Comparison of ENCODE assay signal across 25 cellular contexts in the genomic region with DNA sequence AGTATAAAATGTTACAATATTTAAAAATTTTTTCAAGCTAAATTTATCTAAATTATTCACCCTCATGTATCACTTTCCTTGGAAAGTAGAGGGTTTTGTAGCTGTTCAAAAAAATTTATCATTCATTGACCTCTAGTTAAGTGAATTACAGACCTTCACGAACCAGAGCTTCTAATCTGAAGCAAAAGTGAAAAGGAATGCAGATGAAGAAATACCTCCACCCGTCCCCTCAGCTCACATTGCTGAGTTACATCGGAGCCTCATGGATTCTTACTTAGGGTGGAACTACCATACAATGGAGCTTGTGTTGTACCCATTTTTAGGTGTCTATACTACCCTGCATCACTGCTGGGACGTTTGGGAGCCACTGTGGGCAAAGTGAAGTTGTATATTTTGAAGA.
"Had no signal": no experiment of that assay in that cellular context is flagged by ENCODE, and none has a peak within 500 bp of the region (broad histone marks: within the 10 kb centered on the region; RNA-seq: fewer than 3 reads in every experiment).

No MANE protein-coding gene starts in this region.

- H3K4me3 ChIP-seq: left ventricle myocardium inferior, lung, mucosa of descending colon, pancreas, prostate gland, sigmoid colon, tibial nerve, uterus had no signal

- DNase-seq: hippocampal formation; left colon; left ventricle myocardium inferior; midbrain; mucosa of descending colon; naive thymus-derived CD4-positive, alpha-beta T cell; nucleus accumbens; pancreas; posterior cingulate gyrus; retina; right cardiac atrium; sigmoid colon; small intestine; spleen; stimulated activated CD4-positive, alpha-beta T cell treated with anti-CD3 and anti-CD28 coated beads, Interleukin-4, amount 100 ng/mL, for 24 hours; stimulated activated naive CD4-positive, alpha-beta T cell treated with Interleukin-2 at 50 U/mL for 16 hours; stimulated activated naive CD8-positive, alpha-beta T cell treated with anti-CD3 and anti-CD28 coated beads, Interleukin-15, amount 100 ng/mL, for 72 hours; substantia nigra; uterus had no signal

- FAIRE-seq: keratinocyte, pancreas, small intestine had no signal

- H3K27me3 ChIP-seq: pancreas, sigmoid colon, spleen, tibial nerve, uterus had no signal

- H3K36me3 ChIP-seq: left ventricle myocardium inferior, pancreas, prostate gland, sigmoid colon, tibial nerve, uterus had no signal

- H3K9me3 ChIP-seq: mucosa of descending colon, pancreas, prostate gland, sigmoid colon, spleen, tibial nerve, uterus had no signal

- ATAC-seq: left colon; mucosa of descending colon; naive thymus-derived CD4-positive, alpha-beta T cell; natural killer cell treated with Interleukin-12 subunit alpha and Interleukin-12 subunit beta and Interleukin-15 and Interleukin-18, amount 100 ng/mL, for 72 hours; pancreas; right cardiac atrium; stimulated activated effector memory CD8-positive, alpha-beta T cell treated with anti-CD3 and anti-CD28 coated beads, Interleukin-12 subunit alpha, Interleukin-12 subunit beta, amount 100 ng/mL, for 72 hours; stimulated activated naive CD8-positive, alpha-beta T cell treated with anti-CD3 and anti-CD28 coated beads, Interleukin-15, amount 100 ng/mL, for 72 hours had no signal

- H3K27ac ChIP-seq: left ventricle myocardium inferior, pancreas, prostate gland, sigmoid colon, tibial nerve, uterus had no signal

- H3K4me1 ChIP-seq: pancreas, prostate gland, sigmoid colon, uterus had no signal
